ENCODE assay signal across 17 cellular contexts in genomic region chr2:207599641-207600040, GRCh38.
"Had no signal": no experiment of that assay in that cellular context is flagged by ENCODE, and none has a peak within 500 bp of the region (broad histone marks: within the 10 kb centered on the region; RNA-seq: fewer than 3 reads in every experiment).

No MANE protein-coding gene starts in this region.

- H3K9me3 ChIP-seq: body of pancreas, esophagus muscularis mucosa, right lobe of liver, spleen had no signal

- H3K4me1 ChIP-seq: body of pancreas, esophagus muscularis mucosa, right lobe of liver had no signal

- ATAC-seq: activated CD4-positive, CD25-positive, alpha-beta regulatory T cell treated with anti-CD3 and anti-CD28 coated beads, Interleukin-2, amount 50 U/mL, for 24 hours; body of pancreas; right lobe of liver; stimulated activated naive CD8-positive, alpha-beta T cell treated with anti-CD3 and anti-CD28 coated beads, Interleukin-15, amount 100 ng/mL, for 72 hours had no signal

- H3K27ac ChIP-seq: body of pancreas, coronary artery, esophagus muscularis mucosa, right lobe of liver had no signal

- H3K4me3 ChIP-seq: body of pancreas, coronary artery, esophagus muscularis mucosa, right lobe of liver, spleen had no signal

- H3K27me3 ChIP-seq: body of pancreas, esophagus muscularis mucosa, right lobe of liver, spleen had no signal

- DNase-seq: activated CD4-positive, alpha-beta T cell treated with anti-CD3 and anti-CD28 coated beads, Interleukin-2, amount 50 U/mL, for 4 hours; activated naive CD4-positive, alpha-beta T cell treated with anti-CD3 and anti-CD28 coated beads, Interleukin-2, amount 10 ng/mL, durations not matched to agents 7 days and 5 days; activated T-cell treated with anti-CD3 and anti-CD28 coated beads for 4 hours; amniotic stem cell; body of pancreas; caudate nucleus; foreskin melanocyte; head of caudate nucleus; mesendoderm; nephron progenitor cell; right lobe of liver; spleen; stimulated activated naive CD8-positive, alpha-beta T cell treated with anti-CD3 and anti-CD28 coated beads, Interleukin-15, amount 100 ng/mL, for 72 hours; SW 1271 had no signal
